Comparison of ENCODE assay signal across 1 cellular context in the genomic region with DNA sequence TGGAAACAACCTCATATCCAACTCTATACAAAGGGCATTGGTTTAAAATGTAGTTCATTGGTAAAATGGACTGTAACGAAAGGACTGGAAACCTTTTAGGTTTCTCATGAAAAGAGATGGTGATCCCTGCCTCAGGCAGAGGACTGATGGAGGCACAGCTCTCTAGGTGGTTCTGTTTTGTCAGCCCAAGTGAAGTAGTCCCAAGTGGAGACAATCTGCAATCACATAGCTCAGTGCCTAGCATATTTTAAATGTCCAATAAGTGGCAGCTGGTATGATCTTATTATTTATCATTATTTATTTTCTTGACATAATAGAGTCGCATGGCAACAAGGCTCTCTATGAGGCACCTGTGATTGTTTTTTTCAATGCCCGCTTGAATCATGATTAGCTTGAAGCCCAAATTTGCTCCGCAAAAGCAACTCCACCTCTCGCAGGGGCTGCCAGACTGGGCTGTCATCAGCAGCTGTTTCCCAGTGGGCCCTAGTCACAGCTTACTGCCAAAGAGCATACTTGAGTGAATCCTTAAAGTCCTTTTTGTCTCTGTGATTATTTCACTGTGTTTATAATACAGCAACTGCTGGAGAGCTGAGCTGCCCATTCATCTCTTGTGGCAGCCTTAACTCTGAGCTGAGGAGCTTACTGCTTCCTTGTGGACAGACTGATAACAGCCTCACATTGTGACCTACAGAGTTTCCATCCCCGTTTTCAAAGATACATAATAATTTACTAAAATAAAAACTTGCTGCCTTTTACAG.
TF ChIP-seq lines count a peak whose summit lies in the region.

No MANE protein-coding gene starts in this region.

TF ChIP-seq in H1, 55 proteins besides CTCF, POLR2A, EP300 and RAD21:
- TF ChIP-seq GTF2F1 (IDR thresholded peaks at IDR 0.05; ENCODE audit: borderline replicate concordance, low read depth, low read length): no peak
TF ChIP-seq in H1: peak in this region for 0.
